In the genomic region with DNA sequence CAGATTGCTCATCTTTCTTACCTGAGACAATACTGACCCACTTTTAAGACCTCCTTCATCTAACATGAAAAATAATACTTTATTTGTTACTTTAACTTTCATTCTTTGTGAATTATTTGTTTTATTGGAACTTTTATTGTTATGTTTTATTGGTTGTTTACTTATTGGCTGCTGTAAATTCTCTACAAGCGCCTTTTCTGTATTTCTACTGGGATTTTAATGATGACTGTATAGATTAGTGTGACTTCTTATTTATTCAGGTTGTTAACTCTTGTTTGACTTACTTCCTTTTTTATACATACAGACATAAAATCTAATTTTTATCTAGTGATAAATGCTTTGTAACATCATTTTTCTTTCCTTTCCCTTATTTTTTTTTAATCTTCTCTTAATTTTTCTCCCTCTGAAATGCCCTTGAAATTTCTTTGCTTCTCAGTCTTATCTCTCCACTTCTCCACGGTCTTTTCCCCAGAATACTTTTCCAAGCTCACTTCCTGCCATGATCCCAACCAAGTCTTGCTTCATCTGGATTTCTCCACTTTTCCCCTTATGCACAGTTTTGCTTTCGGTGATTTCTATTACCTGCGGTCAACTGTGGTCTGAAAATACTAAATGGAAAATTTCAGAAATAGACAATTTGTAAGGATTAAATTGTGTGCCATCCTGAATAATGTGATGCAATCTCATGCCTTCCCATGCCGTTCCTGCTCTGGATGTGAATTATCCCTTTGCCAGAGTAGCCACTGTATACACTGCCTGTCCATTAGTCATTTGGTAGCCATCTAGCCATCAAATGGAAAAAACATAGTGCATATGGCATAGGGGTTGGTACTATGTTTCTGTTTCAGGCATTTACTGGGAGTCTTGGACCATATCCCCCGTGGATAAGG, we compare ENCODE assay signal across 27 cellular contexts.
"Had no signal": no experiment of that assay in that cellular context is flagged by ENCODE, and none has a peak within 500 bp of the region (broad histone marks: within the 10 kb centered on the region; RNA-seq: fewer than 3 reads in every experiment).

No MANE protein-coding gene starts in this region.

- H3K27me3 ChIP-seq: body of pancreas, hepatocyte, left lung, neutrophil, ovary, thyroid gland, upper lobe of right lung had no signal

- DNase-seq: activated CD4-positive, alpha-beta T cell treated with anti-CD3 and anti-CD28 coated beads for 1 hour; activated effector memory CD4-positive, alpha-beta T cell treated with Interleukin-2 at 50 U/mL for 16 hours; activated naive CD4-positive, alpha-beta T cell treated with anti-CD3 and anti-CD28 coated beads, Interleukin-2, amount 10 ng/mL, durations not matched to agents 7 days and 5 days; activated T-cell treated with anti-CD3 and anti-CD28 coated beads, Interleukin-2, amount 50 U/mL, for 48 hours; anterior cingulate cortex; body of pancreas; effector CD4-positive, alpha-beta T cell; erythroblast; glutamatergic neuron; immature natural killer cell; kidney glomerular epithelial cell; left lung; midbrain; natural killer cell; ovary; right cardiac atrium; stimulated activated CD4-positive, alpha-beta T cell treated with anti-CD3 and anti-CD28 coated beads, Interleukin-12 subunit alpha, Interleukin-12 subunit beta, amount 100 ng/mL, for 4 hours; stimulated activated CD4-positive, alpha-beta T cell treated with anti-CD3 and anti-CD28 coated beads, Interleukin-4, amount 100 ng/mL, for 4 hours; stimulated activated naive CD8-positive, alpha-beta T cell treated with anti-CD3 and anti-CD28 coated beads, Interleukin-15, Interleukin-2, amounts not matched to agents 100 U/mL and 50 U/mL, for 24 hours; T-cell; thyroid gland; upper lobe of right lung; WERI-Rb-1 had no signal

- ATAC-seq: body of pancreas; left lung; natural killer cell; right cardiac atrium; stimulated activated naive CD8-positive, alpha-beta T cell treated with anti-CD3 and anti-CD28 coated beads, Interleukin-15, Interleukin-2, amounts not matched to agents 100 U/mL and 50 U/mL, for 24 hours; T-cell; upper lobe of right lung had no signal

- H3K27ac ChIP-seq: body of pancreas, hepatocyte, left lung, neutrophil, thyroid gland, upper lobe of right lung, WERI-Rb-1 had no signal

- H3K4me2 ChIP-seq: hepatocyte had no signal

- H2AFZ ChIP-seq: hepatocyte had no signal

- FAIRE-seq: frontal cortex had no signal

- H3K9me3 ChIP-seq: body of pancreas, left lung, neutrophil, ovary, thyroid gland, upper lobe of right lung had no signal

- H3K36me3 ChIP-seq: left lung, neutrophil, ovary, thyroid gland, upper lobe of right lung, WERI-Rb-1 had no signal

- H3K4me3 ChIP-seq: body of pancreas, hepatocyte, left lung, lung, ovary, thyroid gland, upper lobe of right lung had no signal
